14 cellular contexts compared by ENCODE assay signal in genomic region chr3:12350151-12350813, GRCh38.
DNase-seq lines count a peak whose midpoint lies in the region; ATAC-seq and TF ChIP-seq lines count a peak whose summit lies in the region.
"Had no signal": no experiment of that assay in that cellular context is flagged by ENCODE, and none has a peak within 500 bp of the region (broad histone marks: within the 10 kb centered on the region; RNA-seq: fewer than 3 reads in every experiment).

No MANE protein-coding gene starts in this region.

- no peaks in the 10 kb centered on the region for H3K36me3 ChIP-seq in prostate gland

- CTCF ChIA-PET in activated naive CD4-positive, alpha-beta T cell treated with anti-CD3 and anti-CD28 coated beads, Interleukin-2, amount 10 ng/mL, durations not matched to agents 7 days and 5 days (lab: Charles Lee), result interaction anchor here (0.6 kb wide), 1 partner anchor 99 kb away, joined by 3 read pairs; no protein-coding TSS in a partner anchor

- no peaks in the 10 kb centered on the region for H3K27me3 ChIP-seq in prostate gland (replicated peaks; ENCODE audit: insufficient read depth)

- H3K4me3 ChIP-seq in prostate gland, result no peak overlapping the region

- no peaks in the 10 kb centered on the region for H3K9me3 Mint-ChIP-seq in activated naive CD4-positive, alpha-beta T cell treated with anti-CD3 and anti-CD28 coated beads, Interleukin-2, amount 10 ng/mL, durations not matched to agents 7 days and 5 days
- H3K9me3 Mint-ChIP-seq: H9, memory B cell had no signal

- TF ChIP-seq CTCF in prostate gland (IDR thresholded peaks at IDR 0.05), result no peak

- H3K9me3 ChIP-seq in prostate gland, result no peaks in the 10 kb centered on the region

- no peaks in the 10 kb centered on the region for H3K36me3 Mint-ChIP-seq in activated naive CD4-positive, alpha-beta T cell treated with anti-CD3 and anti-CD28 coated beads, Interleukin-2, amount 10 ng/mL, durations not matched to agents 7 days and 5 days
- H3K36me3 Mint-ChIP-seq: memory B cell had no signal

- H3K27me3 Mint-ChIP-seq in activated naive CD4-positive, alpha-beta T cell treated with anti-CD3 and anti-CD28 coated beads, Interleukin-2, amount 10 ng/mL, durations not matched to agents 7 days and 5 days, result peaks cover 11% of the 10 kb centered on the region

- DNase-seq in CD1c-positive myeloid dendritic cell (ENCODE audit: extremely low spot score) (peak; percentile 86), SKM-1 treated with dmso at 0.1 percent for 144 hours (lab: John Stamatoyannopoulos, UW; ENCODE audit: unreplicated experiment) (peak; percentile 92), Right ventricle myocardium superior (no peak), renal cortical epithelial cell (ENCODE audit: low read depth) (peak; percentile 77), prostate gland (ENCODE audit: low spot score) (no peak), HPDE6-E6E7 (ENCODE audit: extremely low spot score) (no peak), amniotic stem cell (lab: John Stamatoyannopoulos, UW) (no peak)
- no peak for DNase-seq in activated naive CD4-positive, alpha-beta T cell treated with anti-CD3 and anti-CD28 coated beads, Interleukin-2, amount 10 ng/mL, durations not matched to agents 7 days and 5 days
- DNase-seq: anterior cingulate cortex, H9, NCI-H1105, NCI-H82 had no signal

- H3K4me1 ChIP-seq in prostate gland (replicated peaks), result no peaks in the 10 kb centered on the region

- no peak for TF ChIP-seq POLR2A in prostate gland (IDR thresholded peaks at IDR 0.05)

- 69% methylated on average over 8 of the region's 8 CpGs for WGBS in prostate gland

- peak; percentile 61 for ATAC-seq in Right ventricle myocardium superior (ENCODE audit: poor library complexity)
- ATAC-seq: esophagus mucosa had no signal

- no peak overlapping the region for H3K4me3 Mint-ChIP-seq in activated naive CD4-positive, alpha-beta T cell treated with anti-CD3 and anti-CD28 coated beads, Interleukin-2, amount 10 ng/mL, durations not matched to agents 7 days and 5 days
- H3K4me3 Mint-ChIP-seq: H9, memory B cell had no signal

- H3K27ac ChIP-seq in prostate gland, result no peak overlapping the region

- no peaks in the 10 kb centered on the region for H3K4me1 Mint-ChIP-seq in activated naive CD4-positive, alpha-beta T cell treated with anti-CD3 and anti-CD28 coated beads, Interleukin-2, amount 10 ng/mL, durations not matched to agents 7 days and 5 days
- H3K4me1 Mint-ChIP-seq: memory B cell had no signal

- no peak overlapping the region for H3K27ac Mint-ChIP-seq in activated naive CD4-positive, alpha-beta T cell treated with anti-CD3 and anti-CD28 coated beads, Interleukin-2, amount 10 ng/mL, durations not matched to agents 7 days and 5 days
- H3K27ac Mint-ChIP-seq: H9, memory B cell had no signal

- intact Hi-C loops in Right ventricle myocardium superior (cut with DNase I) (loop anchor here (10.0 kb wide), 1 partner anchor 125 kb away; no protein-coding TSS in a partner anchor), prostate gland (cut with DNase I) (no loop called here)

Comparison
In these comparisons a context has a peak if more than half of its experiments do, and no peak if none do; other contexts are left out.
1. DNase-seq: peak in CD1c-positive myeloid dendritic cell (single experiment), SKM-1 treated with dmso at 0.1 percent for 144 hours (single experiment) and renal cortical epithelial cell (single experiment); none in Right ventricle myocardium superior (single experiment), prostate gland (single experiment), activated naive CD4-positive, alpha-beta T cell treated with anti-CD3 and anti-CD28 coated beads, Interleukin-2, amount 10 ng/mL, durations not matched to agents 7 days and 5 days (single experiment), HPDE6-E6E7 (single experiment) and amniotic stem cell (single experiment).